10 cellular contexts compared by ENCODE assay signal in the genomic region with DNA sequence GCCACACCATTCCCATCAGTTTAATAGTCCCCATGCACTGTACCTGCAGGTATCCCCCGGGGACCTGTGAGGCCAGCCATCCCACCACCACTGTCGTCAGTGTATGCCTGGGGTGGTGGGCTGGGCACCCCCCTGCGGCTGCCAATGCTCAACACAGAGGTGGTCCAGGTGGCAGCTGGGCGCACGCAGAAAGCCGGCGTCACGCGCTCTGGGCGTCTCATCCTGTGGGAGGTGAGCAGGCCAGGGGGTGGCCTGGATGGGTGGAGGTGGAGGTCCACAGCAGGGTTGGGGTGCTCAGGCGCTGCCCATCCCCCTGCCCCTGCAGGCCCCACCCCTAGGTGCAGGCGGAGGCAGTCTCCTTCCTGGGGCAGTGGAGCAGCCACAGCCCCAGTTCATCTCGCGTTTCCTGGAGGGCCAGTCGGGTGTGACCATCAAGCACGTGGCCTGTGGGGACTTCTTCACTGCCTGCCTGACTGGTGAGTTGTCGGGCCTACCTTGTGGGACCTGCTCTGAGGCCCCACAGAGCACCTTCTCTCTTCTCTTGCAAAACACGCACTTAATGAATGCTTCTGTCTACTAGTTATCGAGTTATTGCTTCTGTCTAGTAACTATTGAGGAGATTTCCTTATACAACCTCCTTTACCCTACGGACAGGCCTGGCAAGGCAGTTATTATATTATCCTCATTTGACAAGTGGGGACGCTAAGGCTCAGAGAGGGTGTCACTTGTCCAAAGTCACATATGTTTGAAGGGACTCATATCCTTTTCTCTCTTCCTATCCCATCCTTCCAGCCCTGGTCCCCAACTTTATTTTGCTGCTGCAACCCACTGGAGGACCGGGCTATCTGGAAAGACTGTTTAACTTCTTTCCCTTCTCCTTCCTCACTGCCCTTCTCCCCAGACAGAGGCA. TPM values are rescaled to one million over a fixed set of nuclear protein-coding genes. Genes with fewer than 3 reads are reported as not detected.
DNase-seq lines count a peak whose midpoint lies in the region; ATAC-seq and TF ChIP-seq lines count a peak whose summit lies in the region.
"Had no signal": no experiment of that assay in that cellular context is flagged by ENCODE, and none has a peak within 500 bp of the region (broad histone marks: within the 10 kb centered on the region; RNA-seq: fewer than 3 reads in every experiment).

No MANE protein-coding gene starts in this region.

- WGBS in smooth muscle cell (ENCODE audit: low lambda C conversion rate): 89% methylated on average over 22 of the region's 22 CpGs

- intact Hi-C loops in vagina (cut with DNase I): no loop called here

- no peaks in the 10 kb centered on the region for H3K79me2 ChIP-seq in smooth muscle cell (ENCODE audit: low read depth)

- POLR2A ChIA-PET in GM10248 (lab: Yijun Ruan, JAX): interaction anchor here (0.6 to 7.2 kb wide), 2 partner anchors 10 to 35 kb away, joined by 6 to 64 read pairs; partner anchors contain the start of genes NEK8 and TLCD1

- H3K4me1 ChIP-seq in vagina (peaks cover 6% of the 10 kb centered on the region), smooth muscle cell (ENCODE audit: low read depth) (peaks cover 4% of the 10 kb centered on the region)

- TF ChIP-seq CTCF in GM10248 (IDR thresholded peaks at IDR 0.05; ENCODE audit: control extremely low read depth, extremely low read depth, low read depth, missing control alignments) (no peak), epithelial cell of esophagus (IDR thresholded peaks at IDR 0.05; ENCODE audit: insufficient read depth, low read depth, low read length, missing control alignments) (no peak), vagina (IDR thresholded peaks at IDR 0.05) (no peak), smooth muscle cell (IDR thresholded peaks at IDR 0.05; ENCODE audit: borderline replicate concordance, insufficient read depth, poor library complexity, severe bottlenecking) (no peak)

- DNase-seq in GM10248 (ENCODE audit: extremely low spot score): peak; percentile 86
- DNase-seq in epithelial cell of esophagus (ENCODE audit: low read depth): peak; percentile 49
- DNase-seq in vagina (ENCODE audit: extremely low spot score in 2 of 2): no peak
- no peak for DNase-seq in OCI-M1 (lab: John Stamatoyannopoulos, UW)
- no peak for DNase-seq in HT-29 (ENCODE audit: low spot score)
- no peak for DNase-seq in smooth muscle cell (lab: John Stamatoyannopoulos, UW; ENCODE audit: unreplicated experiment)
- DNase-seq: GDM1, NCI-H748 treated with DMSO at 0.1 percent for 48 hours had no signal

- H3K36me3 ChIP-seq in vagina (no peaks in the 10 kb centered on the region), smooth muscle cell (ENCODE audit: low read depth) (no peaks in the 10 kb centered on the region)

- H4K20me1 ChIP-seq in smooth muscle cell (ENCODE audit: low read depth): no peaks in the 10 kb centered on the region

- no peak overlapping the region for H2AFZ ChIP-seq in smooth muscle cell (ENCODE audit: low read depth)

- no peaks in the 10 kb centered on the region for H3F3A ChIP-seq in smooth muscle cell (ENCODE audit: low read depth)

- H3K4me3 ChIP-seq in epithelial cell of esophagus (ENCODE audit: low read length) (no peak overlapping the region), vagina (no peak overlapping the region), smooth muscle cell (no peak overlapping the region)

- no peak overlapping the region for H3K9ac ChIP-seq in smooth muscle cell (ENCODE audit: low read depth)

- TF ChIP-seq POLR2A in vagina (IDR thresholded peaks at IDR 0.05): no peak

- H3K9me3 ChIP-seq in vagina (no peaks in the 10 kb centered on the region), smooth muscle cell (replicated peaks; ENCODE audit: low read depth) (no peaks in the 10 kb centered on the region)

- no peak overlapping the region for H3K27ac ChIP-seq in vagina
- H3K27ac ChIP-seq in smooth muscle cell (ENCODE audit: low read depth): no peak overlapping the region

- no peaks in the 10 kb centered on the region for H3K27me3 ChIP-seq in vagina
- H3K27me3 ChIP-seq in smooth muscle cell (ENCODE audit: low read depth): no peaks in the 10 kb centered on the region

- no peak overlapping the region for H3K4me2 ChIP-seq in smooth muscle cell

- peak; percentile 66 for ATAC-seq in GM19372 (IDR thresholded peaks at IDR 0.05; ENCODE audit: low read depth, unreplicated experiment)
- ATAC-seq in HG03175 (IDR thresholded peaks at IDR 0.05; ENCODE audit: unreplicated experiment): peak; percentile 73

- CTCF ChIA-PET in GM10248 (lab: Yijun Ruan, JAX): interaction anchor here (1.3 to 4.1 kb wide), 5 partner anchors 8 to 14 kb away, joined by 3 to 17 read pairs (median 11); partner anchors contain the start of genes NEK8 and TLCD1

RNA-seq across cellular contexts. Expression of gene TRAF4, which starts 5.8 kb away (rescaled TPM):
- 26.5 TPM for total RNA-seq in vagina
- total RNA-seq in HT-29 (2014; rRNA removed; shearing (Covaris generic)): 295 and 307 TPM in 2 replicates
- 82.1 and 97.0 TPM in 2 replicates for total RNA-seq in smooth muscle cell
- 47.5 and 55.2 TPM in 2 replicates for polyA plus RNA-seq in smooth muscle cell

RNA-seq across cellular contexts. Expression of gene NEK8, which starts 9.4 kb away (rescaled TPM):
- total RNA-seq in vagina (0.98 TPM), smooth muscle cell (1.2 and 2.8 TPM in 2 replicates)
- 13.9 and 15.0 TPM in 2 replicates for total RNA-seq in HT-29 (2014; rRNA removed; shearing (Covaris generic))
- 4.6 TPM in 2 replicates for polyA plus RNA-seq in smooth muscle cell

RNA-seq across cellular contexts. Expression of gene TLCD1, which starts 12.0 kb away (rescaled TPM):
- total RNA-seq in vagina (2.9 TPM), smooth muscle cell (14.7 and 21.9 TPM in 2 replicates)
- 30.6 and 44.6 TPM in 2 replicates for total RNA-seq in HT-29 (2014; rRNA removed; shearing (Covaris generic))
- polyA plus RNA-seq in smooth muscle cell: 11.2 and 15.6 TPM in 2 replicates

RNA-seq across cellular contexts. Expression of gene RPL23A, which starts 18.2 kb away (rescaled TPM):
- total RNA-seq in vagina: 600 TPM
- total RNA-seq in HT-29 (2014; rRNA removed; shearing (Covaris generic)): 601 and 602 TPM in 2 replicates
- total RNA-seq in smooth muscle cell: 626 and 629 TPM in 2 replicates
- 1,149 and 1,234 TPM in 2 replicates for polyA plus RNA-seq in smooth muscle cell

RNA-seq across cellular contexts. Expression of gene RAB34, which starts 20.4 kb away (rescaled TPM):
- total RNA-seq in vagina: 195 TPM
- total RNA-seq in HT-29 (2014; rRNA removed; shearing (Covaris generic)): 0.97 TPM in 1 of 2 replicates, not detected in the other
- total RNA-seq in smooth muscle cell: 141 and 208 TPM in 2 replicates
- 256 and 289 TPM in 2 replicates for polyA plus RNA-seq in smooth muscle cell

Comparison
In these comparisons a context has a peak if more than half of its experiments do, and no peak if none do; other contexts are left out.
1. DNase-seq: peak in GM10248 (single experiment) and epithelial cell of esophagus (single experiment); none in vagina (0 of 2), OCI-M1 (single experiment), HT-29 (single experiment) and smooth muscle cell (single experiment).